ENCODE assay signal across 9 cellular contexts in the genomic region with DNA sequence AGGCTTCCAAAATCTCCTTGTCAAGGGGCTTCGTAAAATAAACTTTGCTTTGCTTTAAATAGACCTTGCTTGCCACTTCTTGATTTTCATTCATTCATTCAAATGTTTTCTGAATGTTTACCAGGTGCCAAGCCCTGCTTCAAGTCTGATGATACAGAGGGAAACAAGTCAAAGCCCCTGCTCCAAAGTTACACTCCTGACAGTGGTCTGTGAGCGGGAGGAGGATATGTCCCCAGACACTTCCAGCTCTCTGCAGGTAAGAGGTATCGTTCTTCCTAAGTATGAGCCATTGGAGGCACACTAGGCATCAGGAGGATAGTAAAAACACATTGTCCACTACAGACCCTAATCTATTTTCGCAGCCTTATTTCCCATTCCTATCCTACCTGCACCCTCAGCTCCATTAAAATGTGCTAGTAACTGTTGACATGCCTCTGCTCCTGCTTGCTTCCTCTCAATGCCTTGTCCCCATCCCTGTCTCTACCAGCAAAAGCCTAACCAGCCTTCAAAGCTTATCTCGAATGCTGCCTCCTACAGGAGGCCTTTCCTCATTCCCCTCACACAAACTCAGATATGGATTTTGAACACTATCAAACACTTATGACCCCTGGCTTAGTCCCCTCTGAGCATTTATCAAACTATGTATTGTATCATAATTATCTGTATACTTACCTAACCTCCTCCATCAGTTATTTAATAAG. TPM values are rescaled to one million over a fixed set of nuclear protein-coding genes. Genes with fewer than 3 reads are reported as not detected.
DNase-seq lines count a peak whose midpoint lies in the region; ATAC-seq, FAIRE-seq and TF ChIP-seq lines count a peak whose summit lies in the region.
"Had no signal": no experiment of that assay in that cellular context is flagged by ENCODE, and none has a peak within 500 bp of the region (broad histone marks: within the 10 kb centered on the region; RNA-seq: fewer than 3 reads in every experiment).

No MANE protein-coding gene starts in this region.

- DNase-seq in A549 (ENCODE audit: low read depth in 1 of 2, low spot score in 1 of 2): peak in 1 of 2 experiments; percentile 33
- DNase-seq in GM06990 (ENCODE audit: extremely low read depth, insufficient read length): no peak
- no peak for DNase-seq in Panc1 (ENCODE audit: low read depth, low spot score)
- DNase-seq in iPS-NIHi7 (ENCODE audit: extremely low spot score): peak; percentile 31
- no peak for DNase-seq in NCI-H2171 (lab: John Stamatoyannopoulos, UW)
- DNase-seq in GM19238 (ENCODE audit: insufficient read length, low spot score): no peak

- 0 out of 3 replicates have a peak, but pooled peaks have one; percentile 21 for TF ChIP-seq CTCF in A549 (IDR thresholded peaks at IDR 0.05)
- peak; percentile 28 for TF ChIP-seq CTCF in GM06990 (IDR thresholded peaks at IDR 0.05; ENCODE audit: insufficient read depth, low read length, poor library complexity, severe bottlenecking)
- TF ChIP-seq CTCF in Panc1 (IDR thresholded peaks at IDR 0.05): peak; percentile 69

- in situ Hi-C loops in Panc1 (cut with HindIII; ENCODE audit: low pct_unique_long_range_greater_than_20kb, low sequenced_read_pairs): no loop called here

- POLR2A ChIA-PET in A549 (lab: Yijun Ruan, JAX) (no interaction called here), Panc1 (lab: Charles Lee) (no interaction called here)

- FAIRE-seq in A549 (lab: Jason Lieb, UNC): no peak
- FAIRE-seq: endothelial cell of umbilical vein had no signal

- no peaks in the 10 kb centered on the region for H3K27me3 ChIP-seq in GM06990 (replicated peaks; ENCODE audit: control insufficient read depth, insufficient read depth, low read length)
- H3K27me3 ChIP-seq in Panc1 (ENCODE audit: control insufficient read depth, insufficient read depth, low read length): no peaks in the 10 kb centered on the region

- H3K4me3 ChIP-seq in A549 (no peak overlapping the region), GM06990 (replicated peaks; ENCODE audit: low read depth, low read length) (no peak overlapping the region), Panc1 (ENCODE audit: low read depth in 2 of 2, low read length in 2 of 2) (no peak overlapping the region; a peak in 1 of 4 replicates)

- BruUV-seq in Panc1 (replicated peaks; lab: Mats Ljungman, UMichigan): no TSS peak

- H3K36me3 ChIP-seq in GM06990 (ENCODE audit: control insufficient read depth, insufficient read depth, low read length) (no peaks in the 10 kb centered on the region), Panc1 (ENCODE audit: control insufficient read depth, insufficient read depth, low read length) (no peaks in the 10 kb centered on the region; the same call in 1 of the 2 replicates)

- TF ChIP-seq POLR2A in A549 (IDR thresholded peaks at IDR 0.05; ENCODE audit: low read length): no peak

- H3K4me1 ChIP-seq in A549 (peaks cover 55% of the 10 kb centered on the region), Panc1 (ENCODE audit: control insufficient read depth, insufficient read depth, low read length) (peaks cover 52% of the 10 kb centered on the region)

- no peak for TF ChIP-seq EP300 in A549 (IDR thresholded peaks at IDR 0.05)

- CTCF ChIA-PET in A549 (lab: Yijun Ruan, JAX): interaction anchor here (0.6 to 2.8 kb wide), 19 partner anchors 9 to 991 kb away, joined by 3 to 8 read pairs (median 3); partner anchors contain the start of gene ELF1
- CTCF ChIA-PET in Panc1 (lab: Charles Lee): interaction anchor here (0.6 to 2.4 kb wide), 3 partner anchors 105 to 257 kb away, joined by 3 to 8 read pairs (median 3); no protein-coding TSS in a partner anchor

- H3K27ac ChIP-seq in A549 (no peak overlapping the region), Panc1 (ENCODE audit: low read length) (peak overlapping the region; percentile 58)

- 82% methylated on average over 5 of the region's 5 CpGs for WGBS in A549 (ENCODE audit: missing lambda C conversion rate)

- TF ChIP-seq RAD21 in A549 (conservative IDR thresholded peaks at IDR 0.05 in 1 of 2, IDR thresholded peaks at IDR 0.05 in 1 of 2): no peak; a peak in 1 of 5 replicates

- intact Hi-C loops in Panc1 (cut with micrococcal nuclease; ENCODE audit: unreplicated experiment): no loop called here

- H3K4me2 ChIP-seq in A549: peak overlapping the region; percentile 75; the same call in 2 of the 3 replicates

- H3K9me3 ChIP-seq in A549: no peaks in the 10 kb centered on the region
- H3K9me3 ChIP-seq in Panc1 (ENCODE audit: control insufficient read depth, insufficient read depth, low read depth, low read length): no peaks in the 10 kb centered on the region

- ATAC-seq in A549 (peak in 1 of 2 experiments; percentile 39; a peak in 3 of 6 replicates), Panc1 (peak; percentile 38), HG03135 (IDR thresholded peaks at IDR 0.05; ENCODE audit: unreplicated experiment) (no peak), GM21786 (IDR thresholded peaks at IDR 0.05; ENCODE audit: unreplicated experiment) (no peak)

TF ChIP-seq in A549, 52 proteins besides CTCF, POLR2A, EP300 and RAD21:
- TF ChIP-seq SREBF2 (IDR thresholded peaks at IDR 0.05) (no peak), MYC (IDR thresholded peaks at IDR 0.05; ENCODE audit: borderline replicate concordance, low read length) (no peak)

RNA-seq across cellular contexts. Expression of gene WBP4, which starts 6.2 kb away (rescaled TPM):
- polyA plus RNA-seq in A549 (2011; rRNA removed) (7.5 and 13.9 TPM in 2 replicates), A549 (2017; fragmentation: RNase III; extraction: RNeasy Plus Mini Kit Qiagen cat#74134 plus additional on column Dnase treatment) (9.0 to 9.8 TPM (median 9.3 TPM) in 3 replicates)
- 2.6 and 3.5 TPM in 2 replicates for polyA plus RNA-seq in A549 (2012; cell fraction: cytosol; rRNA removed)
- 0.91 and 1.4 TPM in 2 replicates for polyA plus RNA-seq in A549 (2012; cell fraction: nucleus; rRNA removed)
- 1.2 TPM in 2 replicates for polyA minus RNA-seq in A549 (2011; rRNA and poly(A)+ RNA removed)
- total RNA-seq in Panc1 (2021; ENCODE audit: unreplicated experiment): 10.0 TPM
- 8.9 TPM for polyA plus RNA-seq in Panc1 (2012; ENCODE audit: insufficient read length)

RNA-seq across cellular contexts. Expression of gene ELF1, which starts 36.0 kb away (rescaled TPM):
- polyA plus RNA-seq in A549 (2011; rRNA removed) (40.5 and 45.0 TPM in 2 replicates), A549 (2017; fragmentation: RNase III; extraction: RNeasy Plus Mini Kit Qiagen cat#74134 plus additional on column Dnase treatment) (21.4 to 27.1 TPM (median 24.9 TPM) in 3 replicates)
- polyA plus RNA-seq in A549 (2012; cell fraction: cytosol; rRNA removed): 7.7 and 10.1 TPM in 2 replicates
- 7.4 and 7.7 TPM in 2 replicates for polyA plus RNA-seq in A549 (2012; cell fraction: nucleus; rRNA removed)
- polyA minus RNA-seq in A549 (2011; rRNA and poly(A)+ RNA removed): 26.2 and 30.5 TPM in 2 replicates
- total RNA-seq in Panc1 (2021; ENCODE audit: unreplicated experiment): 28.5 TPM
- 19.9 TPM for polyA plus RNA-seq in Panc1 (2012; ENCODE audit: insufficient read length)
